ENCODE assay signal across 9 cellular contexts in the genomic region with DNA sequence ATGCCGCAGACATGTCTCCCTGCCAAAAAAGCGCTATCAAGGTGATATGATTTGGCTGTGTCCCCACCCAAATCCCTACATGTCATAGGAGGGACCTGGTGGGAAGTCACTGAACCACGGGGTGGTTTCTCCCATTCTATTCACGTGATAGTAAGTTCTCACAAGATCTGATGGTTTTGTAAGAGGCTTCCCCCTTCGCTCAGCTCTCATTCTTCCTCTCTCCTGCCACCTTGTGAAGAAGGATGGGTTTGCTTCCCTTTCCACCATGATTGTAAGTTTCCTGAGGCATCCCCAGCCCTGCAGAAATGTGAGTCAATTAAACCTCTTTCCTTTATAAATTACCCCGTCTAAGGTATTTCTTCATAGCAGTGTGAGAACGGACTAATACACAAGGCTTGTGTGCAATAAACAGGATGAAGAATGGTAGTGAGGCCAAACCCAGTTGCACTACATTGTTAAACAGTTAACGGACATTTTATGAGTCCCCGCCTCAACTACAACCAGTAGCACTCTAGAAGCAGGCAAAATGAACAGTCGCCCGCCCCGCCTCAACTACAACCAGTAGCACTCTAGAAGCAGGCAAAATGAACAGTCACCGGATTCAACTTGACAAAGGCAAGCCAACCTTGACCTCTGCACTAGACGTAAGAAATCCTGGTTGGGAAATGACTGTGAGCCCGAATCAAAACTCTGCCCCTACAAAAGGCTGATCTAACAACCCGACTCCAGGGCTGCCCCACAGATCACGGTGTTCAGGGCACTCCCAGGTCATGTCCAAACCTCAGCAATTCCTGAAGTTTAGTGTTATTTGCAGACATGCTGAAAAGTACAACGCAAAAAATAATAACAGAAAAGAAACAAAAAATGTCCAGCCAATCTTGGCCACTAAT. TPM values are rescaled to one million over a fixed set of nuclear protein-coding genes. Genes with fewer than 3 reads are reported as not detected.
DNase-seq lines count a peak whose midpoint lies in the region; ATAC-seq and TF ChIP-seq lines count a peak whose summit lies in the region.
"Had no signal": no experiment of that assay in that cellular context is flagged by ENCODE, and none has a peak within 500 bp of the region (broad histone marks: within the 10 kb centered on the region; RNA-seq: fewer than 3 reads in every experiment).

No MANE protein-coding gene starts in this region.

- H3K27ac Mint-ChIP-seq in type B pancreatic cell, result no peak overlapping the region

- H3K27ac ChIP-seq in cardiac muscle cell, result no peak overlapping the region

- no peaks in the 10 kb centered on the region for H3K27me3 Mint-ChIP-seq in type B pancreatic cell

- intact Hi-C loops in left ventricle myocardium superior (cut with micrococcal nuclease), result no loop called here

- ATAC-seq in left ventricle myocardium superior (no peak), GM21381 (IDR thresholded peaks at IDR 0.05; ENCODE audit: unreplicated experiment) (no peak)

- H3K4me1 Mint-ChIP-seq in type B pancreatic cell (ENCODE audit: unreplicated experiment), result peaks cover 8% of the 10 kb centered on the region

- DNase-seq in cardiac muscle cell (ENCODE audit: low read depth in 1 of 2, low spot score in 1 of 2) (peak in 1 of 2 donors; percentile 59), left ventricle myocardium superior (no peak), SK-MEL-5 (ENCODE audit: low read depth, low spot score) (peak; percentile 81), fibroblast of the aortic adventitia (ENCODE audit: low read depth) (peak; percentile 58), type B pancreatic cell (ENCODE audit: extremely low spot score, unreplicated experiment) (no peak), NCI-H187 treated with DMSO at 0.1 percent for 48 hours (lab: John Stamatoyannopoulos, UW) (no peak), hypothalamus (lab: John Stamatoyannopoulos, UW) (no peak)
- DNase-seq: aorta had no signal

- H3K4me3 Mint-ChIP-seq in type B pancreatic cell, result no peak overlapping the region

- TF ChIP-seq CTCF in cardiac muscle cell (IDR thresholded peaks at IDR 0.05; ENCODE audit: low read depth, low read length) (peak; percentile 42), fibroblast of the aortic adventitia (IDR thresholded peaks at IDR 0.05; ENCODE audit: insufficient read depth, low read length) (peak; percentile 46), type B pancreatic cell (conservative IDR thresholded peaks at IDR 0.05) (peak; percentile 63)

- H3K9me3 ChIP-seq in cardiac muscle cell (ENCODE audit: low read depth), result no peaks in the 10 kb centered on the region

- peaks cover 6% of the 10 kb centered on the region for H3K36me3 ChIP-seq in cardiac muscle cell

- H3K4me3 ChIP-seq in cardiac muscle cell, result no peak overlapping the region
- H3K4me3 ChIP-seq in fibroblast of the aortic adventitia (ENCODE audit: low read depth, low read length), result no peak overlapping the region

- in situ Hi-C loops in SK-MEL-5 (cut with HindIII; ENCODE audit: low pct_unique_long_range_greater_than_20kb, low sequenced_read_pairs), result no loop called here

- peaks cover 25% of the 10 kb centered on the region for H3K36me3 Mint-ChIP-seq in type B pancreatic cell

- H3K27me3 ChIP-seq in cardiac muscle cell, result no peaks in the 10 kb centered on the region

- no peaks in the 10 kb centered on the region for H3K9me3 Mint-ChIP-seq in type B pancreatic cell

- H3K4me1 ChIP-seq in cardiac muscle cell (ENCODE audit: low read depth), result no peaks in the 10 kb centered on the region

RNA-seq across cellular contexts. Expression of a gene that starts 26.3 kb away (rescaled TPM):
- 10.5 and 18.4 TPM in 2 replicates for total RNA-seq in cardiac muscle cell
- 18.6 and 25.5 TPM in 2 replicates for polyA plus RNA-seq in cardiac muscle cell
- 35.4 TPM for total RNA-seq in left ventricle myocardium superior
- total RNA-seq in SK-MEL-5 (2014; rRNA removed; shearing (Covaris generic)), result 30.2 and 31.7 TPM in 2 replicates
- polyA plus RNA-seq in SK-MEL-5 (2015; cell fraction: cytosol; rRNA removed), result 43.4 and 51.0 TPM in 2 replicates
- polyA plus RNA-seq in SK-MEL-5 (2015; cell fraction: nucleus; rRNA removed), result 84.3 and 97.0 TPM in 2 replicates
- total RNA-seq in fibroblast of the aortic adventitia (ENCODE audit: low replicate concordance), result 14.3 and 29.5 TPM in 2 replicates
- 62.1 and 68.0 TPM in 2 replicates for total RNA-seq in type B pancreatic cell (ENCODE audit: low replicate concordance)

RNA-seq across cellular contexts. Expression of a gene that starts 44.1 kb away (rescaled TPM):
- total RNA-seq in cardiac muscle cell (15.4 and 16.4 TPM in 2 replicates), left ventricle myocardium superior (2.3 TPM), fibroblast of the aortic adventitia (ENCODE audit: low replicate concordance) (12.9 and 27.5 TPM in 2 replicates), type B pancreatic cell (ENCODE audit: low replicate concordance) (15.0 and 19.3 TPM in 2 replicates)
- polyA plus RNA-seq in cardiac muscle cell, result 20.3 and 27.0 TPM in 2 replicates
- 22.7 and 23.2 TPM in 2 replicates for total RNA-seq in SK-MEL-5 (2014; rRNA removed; shearing (Covaris generic))
- 31.0 and 32.2 TPM in 2 replicates for polyA plus RNA-seq in SK-MEL-5 (2015; cell fraction: cytosol; rRNA removed)
- polyA plus RNA-seq in SK-MEL-5 (2015; cell fraction: nucleus; rRNA removed), result 6.6 and 8.5 TPM in 2 replicates

Comparison
In these comparisons a context has a peak if more than half of its experiments do, and no peak if none do; other contexts are left out.
1. DNase-seq: peak in SK-MEL-5 (single experiment) and fibroblast of the aortic adventitia (single experiment); none in left ventricle myocardium superior (single experiment), type B pancreatic cell (single experiment), NCI-H187 treated with DMSO at 0.1 percent for 48 hours (single experiment) and hypothalamus (0 of 51).
2. Peak in every context shown above with its lines, with median percentiles within 50 percentile points of each other: CTCF ChIP-seq.